24 cellular contexts compared by ENCODE assay signal in genomic region chr2:2919026-2919425, GRCh38.
"Had no signal": no experiment of that assay in that cellular context is flagged by ENCODE, and none has a peak within 500 bp of the region (broad histone marks: within the 10 kb centered on the region; RNA-seq: fewer than 3 reads in every experiment).

No MANE protein-coding gene starts in this region.

- H3K27ac ChIP-seq: adrenal gland, ascending aorta, brain microvascular endothelial cell, coronary artery, dorsolateral prefrontal cortex, foreskin keratinocyte, gastrocnemius medialis, WERI-Rb-1 had no signal

- H3K4me3 ChIP-seq: adrenal gland, ascending aorta, coronary artery, dorsolateral prefrontal cortex, gastrocnemius medialis had no signal

- H3K36me3 ChIP-seq: adrenal gland, ascending aorta, brain microvascular endothelial cell, gastrocnemius medialis, WERI-Rb-1 had no signal

- H3K4me1 ChIP-seq: adrenal gland, ascending aorta, foreskin keratinocyte, gastrocnemius medialis had no signal

- H3K27me3 ChIP-seq: adrenal gland, ascending aorta, brain microvascular endothelial cell, dorsolateral prefrontal cortex, foreskin keratinocyte, gastrocnemius medialis had no signal

- DNase-seq: activated B cell treated with CpG ODN at 0.5 μM for 24 hours; activated CD4-positive, alpha-beta T cell treated with anti-CD3 and anti-CD28 coated beads for 48 hours; activated CD4-positive, alpha-beta T cell treated with anti-CD3 and anti-CD28 coated beads, Interleukin-2, amount 50 U/mL, for 1 hour; activated CD4-positive, alpha-beta T cell treated with anti-CD3 and anti-CD28 coated beads, Interleukin-2, amount 50 U/mL, for 48 hours; activated CD8-positive, alpha-beta T cell treated with anti-CD3 and anti-CD28 coated beads for 36 hours; activated naive CD4-positive, alpha-beta T cell treated with anti-CD3 and anti-CD28 coated beads for 36 hours; activated naive CD8-positive, alpha-beta T cell treated with anti-CD3 and anti-CD28 coated beads for 36 hours; activated naive CD8-positive, alpha-beta T cell treated with anti-CD3 and anti-CD28 coated beads, Interleukin-2, amount 50 U/mL, for 24 hours; activated T-cell treated with anti-CD3 and anti-CD28 coated beads, Interleukin-2, amount 50 U/mL, for 1 hour; activated T-cell treated with anti-CD3 and anti-CD28 coated beads, Interleukin-2, amount 50 U/mL, for 48 hours; amygdala; brain microvascular endothelial cell; dorsolateral prefrontal cortex; effector memory CD4-positive, alpha-beta T cell; endodermal cell; foreskin keratinocyte; gastrocnemius medialis; T-helper 1 cell; T-helper 17 cell; T1000 had no signal

- H3K9me3 ChIP-seq: adrenal gland, ascending aorta, gastrocnemius medialis had no signal
